In the genomic region with DNA sequence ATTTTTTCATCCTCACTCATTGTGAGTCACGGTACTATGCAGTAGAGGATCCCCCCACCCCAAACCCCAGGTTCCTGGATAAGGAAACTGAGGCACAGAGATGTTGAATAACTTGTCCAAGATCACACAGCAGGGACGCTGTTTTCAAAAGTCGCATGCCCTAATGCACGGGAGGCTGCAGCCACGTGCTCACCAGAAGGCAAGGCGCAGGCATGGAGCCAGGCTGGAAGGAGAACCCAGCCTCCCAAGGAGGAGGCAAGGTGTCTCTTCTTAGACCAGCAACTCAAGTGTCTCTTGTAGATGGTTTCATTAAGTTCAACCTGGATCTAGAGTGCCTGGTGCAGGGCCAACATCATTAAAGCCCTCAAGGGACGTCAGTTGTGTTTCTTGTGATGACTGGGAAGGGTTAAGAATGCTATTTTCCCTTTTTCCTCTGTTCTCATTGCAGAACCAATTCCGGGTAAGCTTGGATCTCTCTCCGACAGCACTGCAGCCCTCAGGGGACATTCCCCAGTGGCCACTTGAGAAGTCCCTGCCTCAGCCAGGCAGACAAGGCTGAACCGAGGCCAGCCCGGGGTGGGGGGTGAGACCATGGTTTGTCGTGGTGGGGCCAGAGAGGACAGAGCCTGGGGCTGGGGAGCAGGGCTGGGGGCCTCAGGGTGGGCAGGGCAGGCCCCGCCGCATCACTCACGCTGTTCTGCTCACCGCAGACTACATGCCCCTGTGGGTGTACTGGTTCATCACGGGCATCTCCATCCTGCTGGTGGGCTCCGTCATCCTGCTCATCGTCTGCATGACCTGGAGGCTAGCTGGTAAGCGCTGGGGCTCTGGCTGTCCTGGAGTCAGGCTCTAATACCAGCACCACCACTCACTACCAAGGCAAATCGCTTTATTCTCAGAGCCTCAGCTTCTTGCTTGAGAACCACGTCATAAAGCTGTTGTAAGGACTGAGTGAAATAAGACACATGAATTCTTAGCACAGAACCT, we compare ENCODE assay signal across 2 cellular contexts.
TF ChIP-seq lines count a peak whose summit lies in the region.

No MANE protein-coding gene starts in this region.

TF ChIP-seq in H1, 55 proteins besides CTCF, POLR2A, EP300 and RAD21 (continues in another document):
- TF ChIP-seq BCL11A (IDR thresholded peaks at IDR 0.05; ENCODE audit: low read depth in 2 of 2, low read length in 2 of 2) = no peak
- no peak for TF ChIP-seq GABPA (IDR thresholded peaks at IDR 0.05; ENCODE audit: borderline replicate concordance, insufficient read depth, low read length)
- TF ChIP-seq, protein P1, sequence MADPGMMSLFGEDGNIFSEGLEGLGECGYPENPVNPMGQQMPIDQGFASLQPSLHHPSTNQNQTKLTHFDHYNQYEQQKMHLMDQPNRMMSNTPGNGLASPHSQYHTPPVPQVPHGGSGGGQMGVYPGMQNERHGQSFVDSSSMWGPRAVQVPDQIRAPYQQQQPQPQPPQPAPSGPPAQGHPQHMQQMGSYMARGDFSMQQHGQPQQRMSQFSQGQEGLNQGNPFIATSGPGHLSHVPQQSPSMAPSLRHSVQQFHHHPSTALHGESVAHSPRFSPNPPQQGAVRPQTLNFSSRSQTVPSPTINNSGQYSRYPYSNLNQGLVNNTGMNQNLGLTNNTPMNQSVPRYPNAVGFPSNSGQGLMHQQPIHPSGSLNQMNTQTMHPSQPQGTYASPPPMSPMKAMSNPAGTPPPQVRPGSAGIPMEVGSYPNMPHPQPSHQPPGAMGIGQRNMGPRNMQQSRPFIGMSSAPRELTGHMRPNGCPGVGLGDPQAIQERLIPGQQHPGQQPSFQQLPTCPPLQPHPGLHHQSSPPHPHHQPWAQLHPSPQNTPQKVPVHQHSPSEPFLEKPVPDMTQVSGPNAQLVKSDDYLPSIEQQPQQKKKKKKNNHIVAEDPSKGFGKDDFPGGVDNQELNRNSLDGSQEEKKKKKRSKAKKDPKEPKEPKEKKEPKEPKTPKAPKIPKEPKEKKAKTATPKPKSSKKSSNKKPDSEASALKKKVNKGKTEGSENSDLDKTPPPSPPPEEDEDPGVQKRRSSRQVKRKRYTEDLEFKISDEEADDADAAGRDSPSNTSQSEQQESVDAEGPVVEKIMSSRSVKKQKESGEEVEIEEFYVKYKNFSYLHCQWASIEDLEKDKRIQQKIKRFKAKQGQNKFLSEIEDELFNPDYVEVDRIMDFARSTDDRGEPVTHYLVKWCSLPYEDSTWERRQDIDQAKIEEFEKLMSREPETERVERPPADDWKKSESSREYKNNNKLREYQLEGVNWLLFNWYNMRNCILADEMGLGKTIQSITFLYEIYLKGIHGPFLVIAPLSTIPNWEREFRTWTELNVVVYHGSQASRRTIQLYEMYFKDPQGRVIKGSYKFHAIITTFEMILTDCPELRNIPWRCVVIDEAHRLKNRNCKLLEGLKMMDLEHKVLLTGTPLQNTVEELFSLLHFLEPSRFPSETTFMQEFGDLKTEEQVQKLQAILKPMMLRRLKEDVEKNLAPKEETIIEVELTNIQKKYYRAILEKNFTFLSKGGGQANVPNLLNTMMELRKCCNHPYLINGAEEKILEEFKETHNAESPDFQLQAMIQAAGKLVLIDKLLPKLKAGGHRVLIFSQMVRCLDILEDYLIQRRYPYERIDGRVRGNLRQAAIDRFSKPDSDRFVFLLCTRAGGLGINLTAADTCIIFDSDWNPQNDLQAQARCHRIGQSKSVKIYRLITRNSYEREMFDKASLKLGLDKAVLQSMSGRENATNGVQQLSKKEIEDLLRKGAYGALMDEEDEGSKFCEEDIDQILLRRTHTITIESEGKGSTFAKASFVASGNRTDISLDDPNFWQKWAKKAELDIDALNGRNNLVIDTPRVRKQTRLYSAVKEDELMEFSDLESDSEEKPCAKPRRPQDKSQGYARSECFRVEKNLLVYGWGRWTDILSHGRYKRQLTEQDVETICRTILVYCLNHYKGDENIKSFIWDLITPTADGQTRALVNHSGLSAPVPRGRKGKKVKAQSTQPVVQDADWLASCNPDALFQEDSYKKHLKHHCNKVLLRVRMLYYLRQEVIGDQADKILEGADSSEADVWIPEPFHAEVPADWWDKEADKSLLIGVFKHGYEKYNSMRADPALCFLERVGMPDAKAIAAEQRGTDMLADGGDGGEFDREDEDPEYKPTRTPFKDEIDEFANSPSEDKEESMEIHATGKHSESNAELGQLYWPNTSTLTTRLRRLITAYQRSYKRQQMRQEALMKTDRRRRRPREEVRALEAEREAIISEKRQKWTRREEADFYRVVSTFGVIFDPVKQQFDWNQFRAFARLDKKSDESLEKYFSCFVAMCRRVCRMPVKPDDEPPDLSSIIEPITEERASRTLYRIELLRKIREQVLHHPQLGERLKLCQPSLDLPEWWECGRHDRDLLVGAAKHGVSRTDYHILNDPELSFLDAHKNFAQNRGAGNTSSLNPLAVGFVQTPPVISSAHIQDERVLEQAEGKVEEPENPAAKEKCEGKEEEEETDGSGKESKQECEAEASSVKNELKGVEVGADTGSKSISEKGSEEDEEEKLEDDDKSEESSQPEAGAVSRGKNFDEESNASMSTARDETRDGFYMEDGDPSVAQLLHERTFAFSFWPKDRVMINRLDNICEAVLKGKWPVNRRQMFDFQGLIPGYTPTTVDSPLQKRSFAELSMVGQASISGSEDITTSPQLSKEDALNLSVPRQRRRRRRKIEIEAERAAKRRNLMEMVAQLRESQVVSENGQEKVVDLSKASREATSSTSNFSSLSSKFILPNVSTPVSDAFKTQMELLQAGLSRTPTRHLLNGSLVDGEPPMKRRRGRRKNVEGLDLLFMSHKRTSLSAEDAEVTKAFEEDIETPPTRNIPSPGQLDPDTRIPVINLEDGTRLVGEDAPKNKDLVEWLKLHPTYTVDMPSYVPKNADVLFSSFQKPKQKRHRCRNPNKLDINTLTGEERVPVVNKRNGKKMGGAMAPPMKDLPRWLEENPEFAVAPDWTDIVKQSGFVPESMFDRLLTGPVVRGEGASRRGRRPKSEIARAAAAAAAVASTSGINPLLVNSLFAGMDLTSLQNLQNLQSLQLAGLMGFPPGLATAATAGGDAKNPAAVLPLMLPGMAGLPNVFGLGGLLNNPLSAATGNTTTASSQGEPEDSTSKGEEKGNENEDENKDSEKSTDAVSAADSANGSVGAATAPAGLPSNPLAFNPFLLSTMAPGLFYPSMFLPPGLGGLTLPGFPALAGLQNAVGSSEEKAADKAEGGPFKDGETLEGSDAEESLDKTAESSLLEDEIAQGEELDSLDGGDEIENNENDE (IDR thresholded peaks at IDR 0.05; ENCODE audit: insufficient replicate concordance, low read length) = no peak
- TF ChIP-seq HDAC6 (IDR thresholded peaks at IDR 0.05; ENCODE audit: low read depth, low read length) = no peak
- no peak for TF ChIP-seq HDAC2 (IDR thresholded peaks at IDR 0.05; ENCODE audit: borderline replicate concordance in 1 of 2, low read depth in 2 of 2, low read length in 2 of 2)
- no peak for TF ChIP-seq RFX5 (IDR thresholded peaks at IDR 0.05; ENCODE audit: borderline replicate concordance, low read depth, low read length)
- TF ChIP-seq SIRT6 (IDR thresholded peaks at IDR 0.05; ENCODE audit: low read length) = no peak
- TF ChIP-seq RNF2 (IDR thresholded peaks at IDR 0.05; ENCODE audit: borderline replicate concordance, low read depth, low read length, missing control alignments, poor library complexity, severe bottlenecking) = no peak
- TF ChIP-seq KDM4A (IDR thresholded peaks at IDR 0.05; ENCODE audit: low read depth, low read length, severe bottlenecking) = no peak
- TF ChIP-seq RXRA (IDR thresholded peaks at IDR 0.05; ENCODE audit: insufficient read depth, low read depth, low read length) = no peak
- TF ChIP-seq, protein P2, sequence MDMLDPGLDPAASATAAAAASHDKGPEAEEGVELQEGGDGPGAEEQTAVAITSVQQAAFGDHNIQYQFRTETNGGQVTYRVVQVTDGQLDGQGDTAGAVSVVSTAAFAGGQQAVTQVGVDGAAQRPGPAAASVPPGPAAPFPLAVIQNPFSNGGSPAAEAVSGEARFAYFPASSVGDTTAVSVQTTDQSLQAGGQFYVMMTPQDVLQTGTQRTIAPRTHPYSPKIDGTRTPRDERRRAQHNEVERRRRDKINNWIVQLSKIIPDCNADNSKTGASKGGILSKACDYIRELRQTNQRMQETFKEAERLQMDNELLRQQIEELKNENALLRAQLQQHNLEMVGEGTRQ (IDR thresholded peaks at IDR 0.05; ENCODE audit: low read length) = no peak
- TF ChIP-seq SAP30 (IDR thresholded peaks at IDR 0.05; ENCODE audit: insufficient read depth, insufficient replicate concordance, low read length) = no peak
- no peak for TF ChIP-seq YY1 (IDR thresholded peaks at IDR 0.05; ENCODE audit: low read depth, low read length)

TF ChIP-seq in HEK293T, 16 proteins besides CTCF, POLR2A, EP300 and RAD21:
- TF ChIP-seq CTBP1 (IDR thresholded peaks at IDR 0.05; ENCODE audit: borderline replicate concordance) = no peak
- TF ChIP-seq TARDBP (IDR thresholded peaks at IDR 0.05) = no peak
- TF ChIP-seq SUZ12 (IDR thresholded peaks at IDR 0.05) = no peak
- no peak for TF ChIP-seq FOXA1 (IDR thresholded peaks at IDR 0.05)
- TF ChIP-seq ELF4 (IDR thresholded peaks at IDR 0.05) = no peak
- no peak for TF ChIP-seq HDGF (IDR thresholded peaks at IDR 0.05; ENCODE audit: borderline replicate concordance)
- TF ChIP-seq, protein P3, sequence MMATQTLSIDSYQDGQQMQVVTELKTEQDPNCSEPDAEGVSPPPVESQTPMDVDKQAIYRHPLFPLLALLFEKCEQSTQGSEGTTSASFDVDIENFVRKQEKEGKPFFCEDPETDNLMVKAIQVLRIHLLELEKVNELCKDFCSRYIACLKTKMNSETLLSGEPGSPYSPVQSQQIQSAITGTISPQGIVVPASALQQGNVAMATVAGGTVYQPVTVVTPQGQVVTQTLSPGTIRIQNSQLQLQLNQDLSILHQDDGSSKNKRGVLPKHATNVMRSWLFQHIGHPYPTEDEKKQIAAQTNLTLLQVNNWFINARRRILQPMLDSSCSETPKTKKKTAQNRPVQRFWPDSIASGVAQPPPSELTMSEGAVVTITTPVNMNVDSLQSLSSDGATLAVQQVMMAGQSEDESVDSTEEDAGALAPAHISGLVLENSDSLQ (IDR thresholded peaks at IDR 0.05) = no peak
- TF ChIP-seq ARNT (IDR thresholded peaks at IDR 0.05) = no peak
- TF ChIP-seq FOXM1 (IDR thresholded peaks at IDR 0.05; ENCODE audit: borderline replicate concordance) = no peak
- TF ChIP-seq ZNF384 (IDR thresholded peaks at IDR 0.05) = no peak
- TF ChIP-seq L3MBTL2 (conservative IDR thresholded peaks at IDR 0.05) = no peak
- TF ChIP-seq BHLHE40 (IDR thresholded peaks at IDR 0.05; ENCODE audit: borderline replicate concordance) = no peak
- no peak for TF ChIP-seq FOXK2 (IDR thresholded peaks at IDR 0.05)
- no peak for TF ChIP-seq SP1 (IDR thresholded peaks at IDR 0.05)
- TF ChIP-seq LEF1 (IDR thresholded peaks at IDR 0.05; ENCODE audit: borderline replicate concordance) = no peak
TF ChIP-seq in HEK293T: peak in this region for 0.
